8 cellular contexts compared by ENCODE assay signal in genomic region chr18:11937874-11938478, GRCh38. TPM values are rescaled to one million over a fixed set of nuclear protein-coding genes. Genes with fewer than 3 reads are reported as not detected.
A peak's percentile ranks its signal among the peaks of the same experiment; 100 is the strongest.
DNase-seq lines count a peak whose midpoint lies in the region; ATAC-seq and TF ChIP-seq lines count a peak whose summit lies in the region.

No MANE protein-coding gene starts in this region.

- no peaks in the 10 kb centered on the region for H3K79me1 ChIP-seq in neuronal stem cell (ENCODE audit: low read depth, low read length)

- H3K4me3 ChIP-seq in GM12865 (ENCODE audit: low read depth, low read length) (no peak overlapping the region), fibroblast of pulmonary artery (replicated peaks; ENCODE audit: low read depth, low read length) (no peak overlapping the region), neuronal stem cell (ENCODE audit: low read length in 2 of 2) (no peak overlapping the region)

- H2BK5ac ChIP-seq in neuronal stem cell (ENCODE audit: low read length), result no peak overlapping the region

- H3K4me1 ChIP-seq in neuronal stem cell (ENCODE audit: control insufficient read depth in 2 of 2, insufficient read depth in 1 of 2, low read depth in 1 of 2, low read length in 2 of 2), result no peaks in the 10 kb centered on the region

- no peak overlapping the region for H2BK120ac ChIP-seq in neuronal stem cell (ENCODE audit: low read depth, low read length)

- no peak overlapping the region for H3K27ac ChIP-seq in RWPE1
- H3K27ac ChIP-seq in neuronal stem cell (replicated peaks; ENCODE audit: low read length), result no peak overlapping the region

- POLR2A ChIA-PET in RWPE1 (lab: Yijun Ruan, JAX; ENCODE audit: low non-redundant PET), result interaction anchor here (1.0 kb wide), 1 partner anchor 44 kb away, joined by 3 read pairs; the partner anchor contains the start of gene IMPA2

- WGBS in neuronal stem cell (ENCODE audit: extremely low coverage in 2 of 2, insufficient read length in 2 of 2, insufficient replicate concordance in 1 of 2), 2 donors, result no CpG with 5 or more reads among the region's 4 CpGs

- ATAC-seq in GM19397 (IDR thresholded peaks at IDR 0.05; ENCODE audit: unreplicated experiment), result no peak

- no peak overlapping the region for H4K91ac ChIP-seq in neuronal stem cell (ENCODE audit: low read depth, low read length, poor library complexity)

- H3K36me3 ChIP-seq in neuronal stem cell (replicated peaks in 1 of 2; ENCODE audit: control insufficient read depth in 2 of 2, insufficient read depth in 2 of 2, low read length in 2 of 2), result no peaks in the 10 kb centered on the region

- H3K9ac ChIP-seq in neuronal stem cell (ENCODE audit: low read depth, low read length, poor library complexity), result no peak overlapping the region

- H2AFZ ChIP-seq in neuronal stem cell (ENCODE audit: low read length), result no peak overlapping the region

- H3K9me3 ChIP-seq in neuronal stem cell (replicated peaks in 1 of 2; ENCODE audit: control insufficient read depth in 2 of 2, insufficient read depth in 1 of 2, low read depth in 1 of 2, low read length in 2 of 2), result no peaks in the 10 kb centered on the region

- no peak overlapping the region for H2BK12ac ChIP-seq in neuronal stem cell (ENCODE audit: low read length)

- TF ChIP-seq CTCF in GM12865 (IDR thresholded peaks at IDR 0.05; ENCODE audit: insufficient read depth, low read depth, low read length, missing control alignments) (peak; percentile 68), RWPE1 (conservative IDR thresholded peaks at IDR 0.05; ENCODE audit: low read depth) (peak; percentile 85), fibroblast of pulmonary artery (IDR thresholded peaks at IDR 0.05; ENCODE audit: low read length, missing control alignments) (peak; percentile 74)

- H3K14ac ChIP-seq in neuronal stem cell (ENCODE audit: low read length), result no peak overlapping the region

- no peak overlapping the region for H3K18ac ChIP-seq in neuronal stem cell (ENCODE audit: low read length)

- CTCF ChIA-PET in RWPE1 (lab: Yijun Ruan, JAX), result interaction anchor here (0.5 to 4.8 kb wide), 24 partner anchors 9 to 283 kb away, joined by 3 to 67 read pairs (median 4); no protein-coding TSS in a partner anchor

- peak; percentile 77 for DNase-seq in GM12865 (ENCODE audit: low read depth)
- DNase-seq in LoVo (ENCODE audit: low spot score), result peak; percentile 77
- DNase-seq in RWPE1 (ENCODE audit: low spot score), result peak; percentile 74
- peak; percentile 50 for DNase-seq in activated T-helper 1 cell treated with Interleukin-2 at 50 U/mL for 16 hours (ENCODE audit: low read depth)
- peak; percentile 77 for DNase-seq in fibroblast of pulmonary artery (ENCODE audit: low read depth)
- peak; percentile 54 for DNase-seq in neuronal stem cell (ENCODE audit: low spot score)
- peak; percentile 28 for DNase-seq in stromal cell of bone marrow (ENCODE audit: low read depth)

- H3K23ac ChIP-seq in neuronal stem cell (ENCODE audit: low read depth, low read length, poor library complexity), result no peak overlapping the region

- H2AK5ac ChIP-seq in neuronal stem cell (ENCODE audit: low read depth, low read length), result no peak overlapping the region

- no peak overlapping the region for H3K4me2 ChIP-seq in neuronal stem cell (ENCODE audit: insufficient read depth, low read length, poor library complexity, severe bottlenecking)

- H4K8ac ChIP-seq in neuronal stem cell (ENCODE audit: low read depth, low read length), result no peak overlapping the region

- no peaks in the 10 kb centered on the region for H3K27me3 ChIP-seq in neuronal stem cell (ENCODE audit: control insufficient read depth in 3 of 3, insufficient read depth in 3 of 3, low read depth in 1 of 3, low read length in 3 of 3)

- H3K4ac ChIP-seq in neuronal stem cell (ENCODE audit: low read length), result no peak overlapping the region

- H2BK15ac ChIP-seq in neuronal stem cell (ENCODE audit: low read length), result no peak overlapping the region

RNA-seq across cellular contexts. Expression of gene MPPE1, which starts 29.9 kb away (rescaled TPM):
- polyA plus RNA-seq in neuronal stem cell (2013, experiment 1 of 2), result 7.6 TPM
- 8.1 TPM for polyA plus RNA-seq in neuronal stem cell (2013, experiment 2 of 2)

RNA-seq across cellular contexts. Expression of gene IMPA2, which starts 43.3 kb away (rescaled TPM):
- polyA plus RNA-seq in neuronal stem cell (2013, experiment 1 of 2), result 71.9 TPM
- polyA plus RNA-seq in neuronal stem cell (2013, experiment 2 of 2), result 69.5 TPM
